ENCODE assay signal across 24 cellular contexts in the genomic region with DNA sequence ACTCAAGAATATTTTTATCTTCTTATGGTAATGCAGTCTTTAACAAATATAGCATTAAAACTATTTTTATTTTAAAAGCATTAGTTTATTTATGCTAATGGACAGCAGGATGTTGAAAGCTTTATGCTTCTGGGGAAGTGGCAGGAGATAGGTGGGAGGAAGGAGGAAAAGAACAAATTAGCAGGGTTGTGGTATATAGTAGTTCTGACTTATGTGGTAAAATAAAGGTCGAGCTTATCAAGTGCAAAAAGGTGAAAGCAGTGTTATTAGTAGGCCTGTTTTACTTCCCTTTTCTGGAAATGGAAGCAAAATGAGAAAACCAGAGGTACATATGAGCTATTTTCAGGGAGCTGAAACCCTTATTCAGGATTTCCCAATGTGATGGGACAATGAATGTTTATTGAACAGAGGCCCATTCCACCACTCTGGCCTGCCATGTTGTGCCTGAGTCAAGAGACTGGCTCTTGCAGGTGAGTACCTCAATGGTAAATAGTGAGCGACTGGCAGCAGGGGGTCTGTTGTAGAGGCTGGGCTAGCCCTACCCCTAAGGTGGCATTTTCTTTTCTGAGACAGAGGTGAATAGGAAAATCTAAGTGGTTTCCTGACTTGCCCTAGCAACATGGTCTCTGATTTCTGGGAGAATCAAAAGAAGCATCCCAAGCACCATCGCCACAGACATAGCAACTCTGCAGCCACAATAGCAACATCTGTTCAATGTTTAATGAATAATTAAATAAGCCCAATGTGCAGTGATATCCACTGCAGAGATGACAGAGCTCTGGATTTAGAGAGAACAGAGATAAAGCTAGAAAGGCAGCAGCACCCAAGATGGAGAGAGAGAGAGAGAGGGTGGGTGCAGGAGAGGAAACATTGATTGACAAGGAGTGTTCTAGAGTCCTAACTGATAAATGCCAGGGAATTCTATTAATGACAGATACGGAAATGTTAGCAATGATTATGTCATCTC.
DNase-seq lines count a peak whose midpoint lies in the region; ATAC-seq, FAIRE-seq and TF ChIP-seq lines count a peak whose summit lies in the region.
"Had no signal": no experiment of that assay in that cellular context is flagged by ENCODE, and none has a peak within 500 bp of the region (broad histone marks: within the 10 kb centered on the region; RNA-seq: fewer than 3 reads in every experiment).

No MANE protein-coding gene starts in this region.

- H3K27ac ChIP-seq in H1 (ENCODE audit: low read depth, low read length) = no peak overlapping the region
- H3K27ac ChIP-seq: GM23248, HL-60, ovary, PC-9, sigmoid colon had no signal

- H3K4me3 ChIP-seq in H1 (ENCODE audit: extremely low read depth in 1 of 4, insufficient read depth in 2 of 4, low read depth in 3 of 4, low read length in 4 of 4) = no peak overlapping the region
- H3K4me3 ChIP-seq: GM23248, ovary, PC-9, sigmoid colon had no signal

- no peak overlapping the region for H4K8ac ChIP-seq in H1 (ENCODE audit: extremely low read depth, insufficient read depth, low read length)

- no peak overlapping the region for H2BK120ac ChIP-seq in H1 (replicated peaks; ENCODE audit: low read depth, low read length)

- 90% methylated on average over 4 of the region's 4 CpGs; no CpG with 5 or more reads in 1 of the 2 experiments for WGBS in H1 (ENCODE audit: extremely low coverage in 1 of 2, insufficient coverage in 1 of 2, insufficient read length in 1 of 2, insufficient replicate concordance in 2 of 2, low coverage in 1 of 2, low lambda C conversion rate in 2 of 2, missing lambda C conversion rate in 1 of 2), 2 experiments

- H2BK12ac ChIP-seq in H1 (ENCODE audit: low read depth, low read length) = no peak overlapping the region

- H2BK5ac ChIP-seq in H1 (ENCODE audit: low read depth, low read length) = no peak overlapping the region

- no peak overlapping the region for H2BK20ac ChIP-seq in H1 (ENCODE audit: low read length)

- no peak overlapping the region for H3K4ac ChIP-seq in H1 (replicated peaks; ENCODE audit: insufficient read length, low read depth, low read length)

- TF ChIP-seq CTCF in H1 (IDR thresholded peaks at IDR 0.05; ENCODE audit: control extremely low read depth in 1 of 3, insufficient read depth in 1 of 3, low read depth in 1 of 3, low read length in 3 of 3) = no peak

- no peak overlapping the region for H3K18ac ChIP-seq in H1 (ENCODE audit: extremely low read depth, low read length)

- no peaks in the 10 kb centered on the region for H3K4me1 ChIP-seq in H1 (replicated peaks in 1 of 4; ENCODE audit: control insufficient read depth in 3 of 4, insufficient read depth in 4 of 4, low read length in 3 of 4)
- H3K4me1 ChIP-seq: sigmoid colon had no signal

- no peak overlapping the region for H3K14ac ChIP-seq in H1 (ENCODE audit: insufficient read length)

- no peaks in the 10 kb centered on the region for H4K20me1 ChIP-seq in H1 (replicated peaks in 1 of 2; ENCODE audit: control insufficient read depth in 1 of 2, insufficient read depth in 2 of 2, low read length in 2 of 2)

- TF ChIP-seq RAD21 in H1 (IDR thresholded peaks at IDR 0.05 in 1 of 2, conservative IDR thresholded peaks at IDR 0.05 in 1 of 2; ENCODE audit: low read depth in 2 of 2, low read length in 2 of 2) = no peak

- no peak overlapping the region for H3K9ac ChIP-seq in H1 (replicated peaks in 1 of 4; ENCODE audit: extremely low read depth in 1 of 4, low read depth in 3 of 4, low read length in 3 of 4)
- H3K9ac ChIP-seq: GM23248 had no signal

- no peak overlapping the region for H2AK5ac ChIP-seq in H1 (ENCODE audit: low read depth, low read length)

- no peaks in the 10 kb centered on the region for H3K79me1 ChIP-seq in H1 (ENCODE audit: low read depth, low read length)

- H4K5ac ChIP-seq in H1 (ENCODE audit: insufficient read length, low read depth, low read length) = no peak overlapping the region

- POLR2A ChIA-PET in H1 (lab: Charles Lee; ENCODE audit: partially characterized antibody) = no interaction called here

- no peaks in the 10 kb centered on the region for H3K79me2 ChIP-seq in H1 (ENCODE audit: control insufficient read depth in 1 of 2, insufficient read depth in 2 of 2, low read length in 2 of 2)

- H3K4me2 ChIP-seq in H1 (ENCODE audit: insufficient read depth in 1 of 2, low read depth in 2 of 2, low read length in 2 of 2) = no peak overlapping the region
- H3K4me2 ChIP-seq: PC-9 had no signal

- ATAC-seq in GM18858 (IDR thresholded peaks at IDR 0.05; ENCODE audit: unreplicated experiment) (peak; percentile 66), HG02852 (IDR thresholded peaks at IDR 0.05; ENCODE audit: unreplicated experiment) (peak; percentile 61)
- ATAC-seq: activated T-cell treated with anti-CD3 and anti-CD28 coated beads, Interleukin-2, amount 50 U/mL, for 72 hours; left cardiac atrium; natural killer cell; stimulated activated naive CD8-positive, alpha-beta T cell treated with anti-CD3 and anti-CD28 coated beads, Interleukin-15, Interleukin-2, amounts not matched to agents 100 U/mL and 50 U/mL, for 24 hours had no signal

- FAIRE-seq in H1 (lab: Jason Lieb, UNC) = no peak
- FAIRE-seq in HTR-8/SVneo (lab: Jason Lieb, UNC) = no peak

- H3K23ac ChIP-seq in H1 (ENCODE audit: insufficient read length) = no peak overlapping the region

- no peaks in the 10 kb centered on the region; the same call in 1 of the 2 replicates for H3K23me2 ChIP-seq in H1 (ENCODE audit: low read depth, low read length)

- no peak for TF ChIP-seq EP300 in H1 (IDR thresholded peaks at IDR 0.05; ENCODE audit: borderline replicate concordance in 1 of 2, low read depth in 2 of 2, low read length in 2 of 2)

- TF ChIP-seq POLR2A in H1 (IDR thresholded peaks at IDR 0.05; ENCODE audit: control extremely low read depth in 1 of 2, low read depth in 2 of 2, low read length in 2 of 2) = no peak

- H2AFZ ChIP-seq in H1 (ENCODE audit: low read length) = 0 out of 2 replicates have a peak overlapping the region, but pooled peaks have one; percentile 6
- H2AFZ ChIP-seq: GM23248, PC-9 had no signal

- peak; percentile 75 for DNase-seq in NCI-H69 (lab: John Stamatoyannopoulos, UW)
- DNase-seq in H1 (ENCODE audit: low read depth in 1 of 2, low spot score in 2 of 2) = no peak
- no peak for DNase-seq in activated CD4-positive, alpha-beta T cell treated with anti-CD3 and anti-CD28 coated beads for 48 hours
- DNase-seq in HTR-8/SVneo (ENCODE audit: insufficient read length, low spot score) = no peak
- no peak for DNase-seq in foreskin melanocyte
- DNase-seq: activated CD4-positive, CD25-positive, alpha-beta regulatory T cell treated with anti-CD3 and anti-CD28 coated beads, Interleukin-2, amount 50 U/mL, for 72 hours; activated CD8-positive, alpha-beta memory T cell treated with anti-CD3 and anti-CD28 coated beads for 24 hours; activated T-cell treated with anti-CD3 and anti-CD28 coated beads, Interleukin-2, amount 50 U/mL, for 72 hours; cerebellar nuclear complex; effector CD8-positive, alpha-beta T cell; GM23248; left cardiac atrium; MV-4-11; natural killer cell; NCI-H2081 treated with DMSO at 0.1 percent for 48 hours; NCI-H526 treated with DMSO at 0.1 percent for 48 hours; ovary; PC-9; sigmoid colon; stimulated activated naive CD8-positive, alpha-beta T cell treated with anti-CD3 and anti-CD28 coated beads, Interleukin-15, Interleukin-2, amounts not matched to agents 100 U/mL and 50 U/mL, for 24 hours; trophoblast cell had no signal

- no peak overlapping the region for H4K91ac ChIP-seq in H1 (replicated peaks; ENCODE audit: insufficient read length, low read length)

- H3K9me3 ChIP-seq in H1 (ENCODE audit: insufficient read depth in 2 of 2, low read depth in 1 of 2, low read length in 1 of 2) = no peaks in the 10 kb centered on the region
- H3K9me3 ChIP-seq: ovary, sigmoid colon had no signal

- no peaks in the 10 kb centered on the region for H3K36me3 ChIP-seq in H1 (ENCODE audit: control insufficient read depth in 2 of 4, insufficient read depth in 4 of 4, low read length in 3 of 4)
- H3K36me3 ChIP-seq: ovary, sigmoid colon had no signal

- CTCF ChIA-PET in H1 (lab: Charles Lee; ENCODE audit: partially characterized antibody) = interaction anchor here (0.6 to 0.7 kb wide), 2 partner anchors 73 to 524 kb away, joined by 4 read pairs; no protein-coding TSS in a partner anchor

- H2BK15ac ChIP-seq in H1 (ENCODE audit: low read length) = no peak overlapping the region

- no peak overlapping the region for H3K56ac ChIP-seq in H1 (replicated peaks; ENCODE audit: insufficient read length, low read depth, low read length)

- H3K27me3 ChIP-seq in H1 (replicated peaks in 1 of 4; ENCODE audit: control insufficient read depth in 3 of 4, extremely low read depth in 1 of 4, insufficient read depth in 3 of 4, low read length in 3 of 4) = no peaks in the 10 kb centered on the region
- H3K27me3 ChIP-seq: ovary, sigmoid colon had no signal

TF ChIP-seq in H1, 55 proteins besides CTCF, POLR2A, EP300 and RAD21 (continues in another document):
- TF ChIP-seq TBP (IDR thresholded peaks at IDR 0.05; ENCODE audit: low read depth, low read length) (no peak), PHF8 (conservative IDR thresholded peaks at IDR 0.05; ENCODE audit: low read depth, low read length) (no peak), KDM1A (IDR thresholded peaks at IDR 0.05; ENCODE audit: borderline replicate concordance, low read length) (no peak), GTF2F1 (IDR thresholded peaks at IDR 0.05; ENCODE audit: borderline replicate concordance, low read depth, low read length) (no peak), POLR2AphosphoS5 (IDR thresholded peaks at IDR 0.05; ENCODE audit: low read depth, low read length) (no peak), RBBP5 (IDR thresholded peaks at IDR 0.05; ENCODE audit: borderline replicate concordance, low read depth, low read length) (no peak), CHD1 (IDR thresholded peaks at IDR 0.05; ENCODE audit: low read depth, low read length) (no peak), GABPA (IDR thresholded peaks at IDR 0.05; ENCODE audit: borderline replicate concordance, insufficient read depth, low read length) (no peak), CTBP2 (IDR thresholded peaks at IDR 0.05; ENCODE audit: borderline replicate concordance, insufficient read depth, insufficient read length, low read length) (no peak), TAF1 (IDR thresholded peaks at IDR 0.05; ENCODE audit: low read depth, low read length) (no peak), POU5F1 (IDR thresholded peaks at IDR 0.05; ENCODE audit: low read depth, low read length) (no peak), ASH2L (IDR thresholded peaks at IDR 0.05; ENCODE audit: low read length) (no peak), JUN (IDR thresholded peaks at IDR 0.05; ENCODE audit: low read depth, low read length) (no peak), KDM5A (IDR thresholded peaks at IDR 0.05; ENCODE audit: low read length) (no peak), BCL11A (IDR thresholded peaks at IDR 0.05; ENCODE audit: low read depth in 2 of 2, low read length in 2 of 2) (no peak)
- TF ChIP-seq, protein P1, sequence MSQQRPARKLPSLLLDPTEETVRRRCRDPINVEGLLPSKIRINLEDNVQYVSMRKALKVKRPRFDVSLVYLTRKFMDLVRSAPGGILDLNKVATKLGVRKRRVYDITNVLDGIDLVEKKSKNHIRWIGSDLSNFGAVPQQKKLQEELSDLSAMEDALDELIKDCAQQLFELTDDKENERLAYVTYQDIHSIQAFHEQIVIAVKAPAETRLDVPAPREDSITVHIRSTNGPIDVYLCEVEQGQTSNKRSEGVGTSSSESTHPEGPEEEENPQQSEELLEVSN (IDR thresholded peaks at IDR 0.05) = no peak
